ENCODE assay signal across 24 cellular contexts in genomic region chr1:13590486-13590885, GRCh38. TPM values are rescaled to one million over a fixed set of nuclear protein-coding genes. Genes with fewer than 3 reads are reported as not detected.
DNase-seq lines count a peak whose midpoint lies in the region; ATAC-seq, FAIRE-seq and TF ChIP-seq lines count a peak whose summit lies in the region.
"Had no signal": no experiment of that assay in that cellular context is flagged by ENCODE, and none has a peak within 500 bp of the region (broad histone marks: within the 10 kb centered on the region; RNA-seq: fewer than 3 reads in every experiment).

No MANE protein-coding gene starts in this region.

- CTCF ChIA-PET in RWPE1 (lab: Yijun Ruan, JAX): no interaction called here

- no peaks in the 10 kb centered on the region for H3K27me3 ChIP-seq in GM23338 (ENCODE audit: insufficient read depth)
- H3K27me3 ChIP-seq in bronchial epithelial cell (ENCODE audit: control insufficient read depth, insufficient read depth, low read length): no peaks in the 10 kb centered on the region
- no peaks in the 10 kb centered on the region for H3K27me3 ChIP-seq in osteoblast (ENCODE audit: insufficient read depth, low read length)
- H3K27me3 ChIP-seq: BLaER1 had no signal

- DNase-seq in GM23338 (ENCODE audit: low spot score): no peak
- DNase-seq in RWPE1 (ENCODE audit: low spot score): peak; percentile 30
- peak; percentile 89 for DNase-seq in bronchial epithelial cell (ENCODE audit: low read depth)
- peak; percentile 3 for DNase-seq in osteoblast (ENCODE audit: insufficient read length, low spot score, missing footprints)
- DNase-seq in mucosa of descending colon: no peak
- DNase-seq: Calu3; CD8-positive, alpha-beta T cell; EL; NCI-H1105; NCI-H2081; NCI-H2171 treated with DMSO at 0.1 percent for 48 hours; NCI-H446 treated with DMSO at 0.1 percent for 48 hours; NCI-H748 treated with DMSO at 0.1 percent for 48 hours; NK-92 treated with Interleukin-12 subunit alpha and Interleukin-12 subunit beta, amount 100 ng/mL, for 24 hours; SHP77; SK-N-SH had no signal

- peaks cover 40% of the 10 kb centered on the region for H3K36me3 Mint-ChIP-seq in GM23338 (ENCODE audit: low read depth)
- H3K36me3 Mint-ChIP-seq: CD8-positive, alpha-beta T cell had no signal

- H3K9me2 ChIP-seq in GM23338 (ENCODE audit: insufficient read depth): no peaks in the 10 kb centered on the region
- H3K9me2 ChIP-seq: SK-N-SH had no signal

- peaks cover 52% of the 10 kb centered on the region for H3K4me1 Mint-ChIP-seq in GM23338

- H2AFZ ChIP-seq in GM23338 (no peak overlapping the region), osteoblast (ENCODE audit: low read length) (no peak overlapping the region)

- H3K4me2 ChIP-seq in GM23338 (no peak overlapping the region), osteoblast (ENCODE audit: insufficient read depth, low read length) (no peak overlapping the region)
- H3K4me2 ChIP-seq: BLaER1, KMS-11, SK-N-SH had no signal

- H3K9me3 ChIP-seq in osteoblast (ENCODE audit: low read depth, low read length) (no peaks in the 10 kb centered on the region), mucosa of descending colon (no peaks in the 10 kb centered on the region)
- H3K9me3 ChIP-seq: BLaER1, SK-N-SH had no signal

- no peaks in the 10 kb centered on the region for H3F3A ChIP-seq in GM23338 (replicated peaks; ENCODE audit: low read depth)

- no peaks in the 10 kb centered on the region for H3K9me3 Mint-ChIP-seq in GM23338
- H3K9me3 Mint-ChIP-seq: CD8-positive, alpha-beta T cell had no signal

- POLR2A ChIA-PET in RWPE1 (lab: Yijun Ruan, JAX; ENCODE audit: low non-redundant PET): no interaction called here

- ATAC-seq in GM23338 (no peak), HG02981 (IDR thresholded peaks at IDR 0.05; ENCODE audit: unreplicated experiment) (no peak), mucosa of descending colon (no peak), GM18520 (IDR thresholded peaks at IDR 0.05; ENCODE audit: unreplicated experiment) (no peak)
- ATAC-seq: CD8-positive, alpha-beta T cell had no signal

- H3K4me3 ChIP-seq in GM23338 (no peak overlapping the region), bronchial epithelial cell (ENCODE audit: low read depth, low read length) (no peak overlapping the region), osteoblast (ENCODE audit: insufficient read depth, low read length) (no peak overlapping the region), mucosa of descending colon (no peak overlapping the region)
- H3K4me3 ChIP-seq: BLaER1 had no signal

- TF ChIP-seq CTCF in GM23338 (conservative IDR thresholded peaks at IDR 0.05; ENCODE audit: low read depth in 2 of 2) (no peak), RWPE1 (conservative IDR thresholded peaks at IDR 0.05; ENCODE audit: low read depth) (no peak), bronchial epithelial cell (IDR thresholded peaks at IDR 0.05; ENCODE audit: insufficient read depth, low read length, severe bottlenecking) (no peak), osteoblast (IDR thresholded peaks at IDR 0.05; ENCODE audit: extremely low read depth, low read depth, low read length) (no peak), mucosa of descending colon (IDR thresholded peaks at IDR 0.05) (no peak)

- H3K79me2 ChIP-seq in GM23338 (replicated peaks; ENCODE audit: insufficient read depth): peaks cover 96% of the 10 kb centered on the region
- no peaks in the 10 kb centered on the region for H3K79me2 ChIP-seq in osteoblast (ENCODE audit: insufficient read depth, low read length)

- peaks cover 36% of the 10 kb centered on the region for H4K20me1 ChIP-seq in GM23338 (replicated peaks; ENCODE audit: insufficient read depth)
- no peaks in the 10 kb centered on the region for H4K20me1 ChIP-seq in osteoblast (ENCODE audit: insufficient read depth, low read length)
- H4K20me1 ChIP-seq: BLaER1 had no signal

- H3K36me3 ChIP-seq in GM23338 (ENCODE audit: insufficient read depth) (no peaks in the 10 kb centered on the region), bronchial epithelial cell (ENCODE audit: control insufficient read depth, insufficient read depth, low read length) (no peaks in the 10 kb centered on the region), osteoblast (ENCODE audit: insufficient read depth, low read length) (no peaks in the 10 kb centered on the region), mucosa of descending colon (ENCODE audit: low read depth) (no peaks in the 10 kb centered on the region)
- H3K36me3 ChIP-seq: BLaER1 had no signal

- peaks cover 5% of the 10 kb centered on the region for H3K27me3 Mint-ChIP-seq in GM23338 (ENCODE audit: insufficient read depth, low read depth, poor library complexity)

- no peak overlapping the region for H3K27ac ChIP-seq in GM23338 (ENCODE audit: low read depth)
- H3K27ac ChIP-seq in RWPE1: peak overlapping the region; percentile 71
- no peak overlapping the region for H3K27ac ChIP-seq in osteoblast (ENCODE audit: low read depth, low read length)
- H3K27ac ChIP-seq: BLaER1, KMS-11 had no signal

- intact Hi-C loops in mucosa of descending colon (cut with DNase I, micrococcal nuclease): no loop called here

- H3K4me1 ChIP-seq in GM23338 (ENCODE audit: insufficient read depth) (peaks cover 45% of the 10 kb centered on the region), osteoblast (ENCODE audit: insufficient read depth, low read length) (peaks cover 10% of the 10 kb centered on the region), mucosa of descending colon (ENCODE audit: low read depth) (no peaks in the 10 kb centered on the region)

- H3K4me3 Mint-ChIP-seq in GM23338: no peak overlapping the region
- H3K4me3 Mint-ChIP-seq: CD8-positive, alpha-beta T cell had no signal

- FAIRE-seq in bronchial epithelial cell (lab: Jason Lieb, UNC): no peak
- FAIRE-seq: GM12892, H54, RCC 7860 had no signal

- peak overlapping the region; percentile 3; the same call in 1 of the 2 replicates for H3K27ac Mint-ChIP-seq in GM23338
- H3K27ac Mint-ChIP-seq: CD8-positive, alpha-beta T cell had no signal

TF ChIP-seq in GM23338, 12 proteins besides CTCF, POLR2A, EP300 and RAD21 (continues in another document):
- TF ChIP-seq JUNB (IDR thresholded peaks at IDR 0.05; ENCODE audit: unreplicated experiment) (no peak), EZH2 (IDR thresholded peaks at IDR 0.05; ENCODE audit: low read depth, unreplicated experiment) (no peak), ZNF114 (CRISPR knock-in tag; IDR thresholded peaks at IDR 0.05) (no peak), ETS1 (IDR thresholded peaks at IDR 0.05) (no peak), EZH2phosphoT487 (IDR thresholded peaks at IDR 0.05; ENCODE audit: unreplicated experiment) (no peak)

RNA-seq across cellular contexts. Expression of gene PDPN, which starts 6.9 kb away (rescaled TPM):
- total RNA-seq in GM23338 (2014; rRNA removed; shearing (Covaris generic)): 67.3 and 77.2 TPM in 2 replicates
- polyA plus RNA-seq in GM23338 (2016; fragmentation: Nextera tagmentation; extraction: Ambion mirVana): 77.1 and 82.8 TPM in 2 replicates
- total RNA-seq in bronchial epithelial cell (3.2 and 3.5 TPM in 2 replicates), osteoblast (4.7 and 11.9 TPM in 2 replicates), mucosa of descending colon (10 to 100 TPM in 2 of 3 donors, 1 to 10 TPM in 1; 1.0 to 12.8 (median 12.6) TPM)
- total RNA-seq: Calu3; CD8-positive, alpha-beta T cell; HT-29 had no signal
- polyA plus RNA-seq: SK-N-SH had no signal

Comparison
In these comparisons a context has a peak if more than half of its experiments do, and no peak if none do; other contexts are left out.
1. DNase-seq: peak in RWPE1 (single experiment), bronchial epithelial cell (single experiment) and osteoblast (single experiment); none in GM23338 (single experiment) and mucosa of descending colon (0 of 3).